ENCODE assay signal across 11 cellular contexts in the genomic region with DNA sequence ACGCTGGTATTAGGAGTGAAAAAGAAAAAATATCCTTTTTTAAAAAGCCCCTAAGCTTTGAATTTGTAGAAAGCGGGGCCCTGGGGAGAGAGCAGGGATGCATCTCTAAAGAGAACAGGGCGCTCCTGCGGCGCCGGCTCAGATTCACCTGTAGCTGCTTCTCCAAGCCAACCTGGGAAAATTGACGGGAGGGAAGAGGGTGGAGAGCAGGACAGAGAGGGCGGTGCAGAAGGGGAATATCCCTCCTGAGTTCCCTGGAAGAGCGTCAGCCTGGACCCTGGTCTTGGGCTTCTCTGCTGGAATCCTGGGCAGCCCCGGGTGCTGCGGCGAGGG. TPM values are rescaled to one million over a fixed set of nuclear protein-coding genes. Genes with fewer than 3 reads are reported as not detected.
DNase-seq lines count a peak whose midpoint lies in the region; ATAC-seq and TF ChIP-seq lines count a peak whose summit lies in the region.
"Had no signal": no experiment of that assay in that cellular context is flagged by ENCODE, and none has a peak within 500 bp of the region (broad histone marks: within the 10 kb centered on the region; RNA-seq: fewer than 3 reads in every experiment).

No MANE protein-coding gene starts in this region.

- H3K27ac Mint-ChIP-seq in stimulated activated naive CD8-positive, alpha-beta T cell treated with anti-CD3 and anti-CD28 coated beads, Interleukin-15, Interleukin-2, amounts not matched to agents 100 ng/mL and 50 ng/mL, for 24 hours = no peak overlapping the region

- H3K4me1 Mint-ChIP-seq in stimulated activated naive CD8-positive, alpha-beta T cell treated with anti-CD3 and anti-CD28 coated beads, Interleukin-15, Interleukin-2, amounts not matched to agents 100 ng/mL and 50 ng/mL, for 24 hours (ENCODE audit: low read depth) = peaks cover 45% of the 10 kb centered on the region

- no peak overlapping the region for H3K27ac ChIP-seq in ascending aorta
- no peak overlapping the region for H3K27ac ChIP-seq in RWPE1

- H3K36me3 ChIP-seq in ascending aorta (no peaks in the 10 kb centered on the region), MG63 (no peaks in the 10 kb centered on the region)

- DNase-seq in stimulated activated naive CD8-positive, alpha-beta T cell treated with anti-CD3 and anti-CD28 coated beads, Interleukin-15, Interleukin-2, amounts not matched to agents 100 U/mL and 50 U/mL, for 24 hours = no peak
- DNase-seq in ascending aorta (ENCODE audit: low spot score in 2 of 2) (no peak), HPDE6-E6E7 (ENCODE audit: extremely low spot score) (no peak), RWPE1 (ENCODE audit: low spot score) (no peak), MG63 (no peak)
- DNase-seq: activated CD4-positive, alpha-beta T cell treated with anti-CD3 and anti-CD28 coated beads, Interleukin-2, amount 50 U/mL, for 4 hours; GDM1; NCI-H1694 had no signal

- POLR2A ChIA-PET in RWPE1 (lab: Yijun Ruan, JAX; ENCODE audit: low non-redundant PET) = no interaction called here

- H3K27me3 Mint-ChIP-seq in stimulated activated naive CD8-positive, alpha-beta T cell treated with anti-CD3 and anti-CD28 coated beads, Interleukin-15, Interleukin-2, amounts not matched to agents 100 ng/mL and 50 ng/mL, for 24 hours = no peaks in the 10 kb centered on the region

- H3K4me1 ChIP-seq in ascending aorta = no peaks in the 10 kb centered on the region
- H3K4me1 ChIP-seq in mononuclear cell (ENCODE audit: insufficient read depth, low read length) = peaks cover 57% of the 10 kb centered on the region

- ATAC-seq in stimulated activated naive CD8-positive, alpha-beta T cell treated with anti-CD3 and anti-CD28 coated beads, Interleukin-15, Interleukin-2, amounts not matched to agents 100 U/mL and 50 U/mL, for 24 hours = no peak
- no peak for ATAC-seq in GM21717 (IDR thresholded peaks at IDR 0.05; ENCODE audit: unreplicated experiment)

- no peaks in the 10 kb centered on the region for H3K9me3 Mint-ChIP-seq in stimulated activated naive CD8-positive, alpha-beta T cell treated with anti-CD3 and anti-CD28 coated beads, Interleukin-15, Interleukin-2, amounts not matched to agents 100 ng/mL and 50 ng/mL, for 24 hours

- TF ChIP-seq CTCF in ascending aorta (IDR thresholded peaks at IDR 0.05) = no peak
- no peak for TF ChIP-seq CTCF in RWPE1 (conservative IDR thresholded peaks at IDR 0.05; ENCODE audit: low read depth)

- H3K27me3 ChIP-seq in ascending aorta (no peaks in the 10 kb centered on the region), mononuclear cell (ENCODE audit: insufficient read depth, low read length) (no peaks in the 10 kb centered on the region), MG63 (no peaks in the 10 kb centered on the region)

- no peaks in the 10 kb centered on the region for H3K36me3 Mint-ChIP-seq in stimulated activated naive CD8-positive, alpha-beta T cell treated with anti-CD3 and anti-CD28 coated beads, Interleukin-15, Interleukin-2, amounts not matched to agents 100 ng/mL and 50 ng/mL, for 24 hours (ENCODE audit: low read depth)

- H3K4me3 ChIP-seq in ascending aorta (peak overlapping the region; percentile 45 to 62), mononuclear cell (ENCODE audit: low read length) (peak overlapping the region; percentile 49), MG63 (no peak overlapping the region)

- intact Hi-C loops in ascending aorta (cut with DNase I) = no loop called here

- CTCF ChIA-PET in RWPE1 (lab: Yijun Ruan, JAX) = no interaction called here

- no peaks in the 10 kb centered on the region for H3K9me3 ChIP-seq in ascending aorta
- H3K9me3 ChIP-seq in mononuclear cell (ENCODE audit: low read depth, low read length) = no peaks in the 10 kb centered on the region
- no peaks in the 10 kb centered on the region for H3K9me3 ChIP-seq in MG63

- H3K4me3 Mint-ChIP-seq in stimulated activated naive CD8-positive, alpha-beta T cell treated with anti-CD3 and anti-CD28 coated beads, Interleukin-15, Interleukin-2, amounts not matched to agents 100 ng/mL and 50 ng/mL, for 24 hours = peak overlapping the region; percentile 74

RNA-seq across cellular contexts. Expression of gene SOWAHD, which starts 0.8 kb away (rescaled TPM):
- total RNA-seq in ascending aorta (not detected), mononuclear cell (0.42 TPM)
- total RNA-seq in MG63 (2014; rRNA removed; shearing (Covaris generic); ENCODE audit: low replicate concordance) = 1.2 TPM in 1 of 2 replicates, not detected in the other

RNA-seq across cellular contexts. Expression of gene RPL39, which starts 33.8 kb away (rescaled TPM):
- total RNA-seq in ascending aorta = 2,929 TPM
- 6,218 TPM for total RNA-seq in mononuclear cell
- 2,795 and 3,088 TPM in 2 replicates for total RNA-seq in MG63 (2014; rRNA removed; shearing (Covaris generic); ENCODE audit: low replicate concordance)
